In genomic region chr6:50816115-50816675, GRCh38 we compare ENCODE assay signal across 8 cellular contexts. TPM values are rescaled to one million over a fixed set of nuclear protein-coding genes. Genes with fewer than 3 reads are reported as not detected.
A peak's percentile ranks its signal among the peaks of the same experiment; 100 is the strongest.
DNase-seq lines count a peak whose midpoint lies in the region; ATAC-seq and TF ChIP-seq lines count a peak whose summit lies in the region.

No MANE protein-coding gene starts in this region.

- peaks cover 20% of the 10 kb centered on the region for H3K27me3 ChIP-seq in BJ (ENCODE audit: control insufficient read depth, insufficient read depth, low read length)
- peaks cover 9 to 99% (median 83%) of the 10 kb centered on the region in 45 donors for H3K27me3 ChIP-seq in dorsolateral prefrontal cortex
- no peaks in the 10 kb centered on the region for H3K27me3 ChIP-seq in lung (ENCODE audit: control insufficient read depth, insufficient read depth)

- intact Hi-C loops in dorsolateral prefrontal cortex (cut with DNase I), result loop anchor here (2.0 to 10.0 kb wide), 7 partner anchors 529 to 1209 kb away; no protein-coding TSS in a partner anchor

- H3K9me3 ChIP-seq in lung (ENCODE audit: control insufficient read depth in 2 of 2, insufficient read depth in 1 of 2, low read length in 1 of 2), result no peaks in the 10 kb centered on the region

- peaks cover 0 to 2% of the 10 kb centered on the region in 2 donors for H3K4me1 ChIP-seq in lung (ENCODE audit: control insufficient read depth in 2 of 2, insufficient read depth in 2 of 2, low read length in 2 of 2)

- ATAC-seq in GM18868 (IDR thresholded peaks at IDR 0.05; ENCODE audit: unreplicated experiment), result peak; percentile 79
- peak; percentile 75 for ATAC-seq in HG03097 (IDR thresholded peaks at IDR 0.05; ENCODE audit: low FRiP score, unreplicated experiment)
- peak; percentile 65 for ATAC-seq in lung (ENCODE audit: insufficient read depth, low FRiP score)

- TF ChIP-seq CTCF in BJ (IDR thresholded peaks at IDR 0.05; ENCODE audit: insufficient read depth, low read depth, low read length), result peak; percentile 86
- peak; percentile 67 to 97 (median 90) for TF ChIP-seq CTCF in dorsolateral prefrontal cortex (IDR thresholded peaks at IDR 0.05 in 54 of 56, conservative IDR thresholded peaks at IDR 0.05 in 2 of 56; ENCODE audit: low read depth in 1 of 56, partially characterized antibody in 56 of 56)
- peak; percentile 50 for TF ChIP-seq CTCF in lung (IDR thresholded peaks at IDR 0.05; ENCODE audit: control extremely low read depth, extremely low read depth)

- peak overlapping the region; percentile 46 for H3K4me3 ChIP-seq in BJ (ENCODE audit: low read depth, low read length)
- peak overlapping the region in 51 of 59 donors; percentile 7 to 59 (median 40) for H3K4me3 ChIP-seq in dorsolateral prefrontal cortex
- H3K4me3 ChIP-seq in lung, result no peak overlapping the region

- DNase-seq in BJ (ENCODE audit: low read depth) (no peak), NCI-H2171 (lab: John Stamatoyannopoulos, UW) (peak; percentile 70), dorsolateral prefrontal cortex (peak in 8 of 10 donors; percentile 31 to 76 (median 68)), lung (ENCODE audit: low spot score) (peak; percentile 75)
- peak; percentile 11 for DNase-seq in activated CD4-positive, alpha-beta T cell treated with anti-CD3 and anti-CD28 coated beads for 1 hour
- peak; percentile 34 to 62 (median 36) for DNase-seq in stimulated activated CD4-positive, alpha-beta T cell treated with anti-CD3 and anti-CD28 coated beads, TNF-alpha, amount 100 ng/mL, for 48 hours (ENCODE audit: low read depth in 3 of 3)

- no peak overlapping the region for H3K27ac ChIP-seq in dorsolateral prefrontal cortex
- no peak overlapping the region for H3K27ac ChIP-seq in lung (ENCODE audit: low read depth in 1 of 2, low read length in 1 of 2)

- POLR2A ChIA-PET in BJ (lab: Charles Lee), result no interaction called here

- CTCF ChIA-PET in BJ (lab: Yijun Ruan, JAX), result interaction anchor here (0.9 to 1.0 kb wide), 4 partner anchors 14 to 1204 kb away, joined by 3 to 5 read pairs (median 4); no protein-coding TSS in a partner anchor

- 0 to 1% methylated on average over 14 of the region's 14 CpGs for WGBS in lung, 2 donors

- H3K36me3 ChIP-seq in BJ (ENCODE audit: control insufficient read depth, insufficient read depth, low read length) (no peaks in the 10 kb centered on the region), lung (ENCODE audit: control insufficient read depth in 2 of 2, insufficient read depth in 2 of 2, low read length in 2 of 2) (no peaks in the 10 kb centered on the region)

RNA-seq across cellular contexts. Expression of gene TFAP2B, which starts 2.5 kb away (rescaled TPM):
- polyA plus RNA-seq in BJ (2011; rRNA removed), result not detected in 2 replicates
- not detected in 2 replicates for polyA minus RNA-seq in BJ (2011; rRNA and poly(A)+ RNA removed)
- under 1 TPM in 1 of 120 experiments, not detected in 119; 0.14 TPM for total RNA-seq in dorsolateral prefrontal cortex
- not detected for total RNA-seq in lung
- polyA plus RNA-seq in lung, result under 1 TPM in 1 of 2 donors, not detected in 1; 0.02 TPM
